Comparison of ENCODE assay signal across 12 cellular contexts in genomic region chr21:17451364-17451869, GRCh38.
DNase-seq lines count a peak whose midpoint lies in the region; ATAC-seq, FAIRE-seq and TF ChIP-seq lines count a peak whose summit lies in the region.
"Had no signal": no experiment of that assay in that cellular context is flagged by ENCODE, and none has a peak within 500 bp of the region (broad histone marks: within the 10 kb centered on the region; RNA-seq: fewer than 3 reads in every experiment).

No MANE protein-coding gene starts in this region.

- H3K9ac ChIP-seq in astrocyte (ENCODE audit: low read length) (no peak overlapping the region), Karpas-422 (ENCODE audit: low read length) (no peak overlapping the region)

- H3K27me3 Mint-ChIP-seq in astrocyte (ENCODE audit: low read depth, unreplicated experiment): no peaks in the 10 kb centered on the region

- H3K79me2 ChIP-seq in astrocyte (ENCODE audit: insufficient read depth, low read length): no peaks in the 10 kb centered on the region
- no peaks in the 10 kb centered on the region for H3K79me2 ChIP-seq in Karpas-422 (ENCODE audit: low read length)

- peak; percentile 41 for FAIRE-seq in astrocyte (lab: Jason Lieb, UNC)
- FAIRE-seq: GM12878 had no signal

- H3K9me3 Mint-ChIP-seq in astrocyte (ENCODE audit: unreplicated experiment): no peaks in the 10 kb centered on the region

- H3K27me3 ChIP-seq in astrocyte (ENCODE audit: insufficient read depth, low read length) (no peaks in the 10 kb centered on the region), Karpas-422 (ENCODE audit: low read length) (no peaks in the 10 kb centered on the region)
- H3K27me3 ChIP-seq: upper lobe of left lung had no signal

- no peaks in the 10 kb centered on the region for H3K9me2 ChIP-seq in Karpas-422 (replicated peaks; ENCODE audit: insufficient read depth, low read length)

- H3K4me3 Mint-ChIP-seq in astrocyte (ENCODE audit: unreplicated experiment): no peak overlapping the region

- H2AFZ ChIP-seq in astrocyte (ENCODE audit: low read depth, low read length) (no peak overlapping the region), Karpas-422 (ENCODE audit: low read length) (no peak overlapping the region)

- TF ChIP-seq CTCF in astrocyte (IDR thresholded peaks at IDR 0.05; ENCODE audit: insufficient read depth, low read depth, low read length): no peak

- no peaks in the 10 kb centered on the region for H3K36me3 Mint-ChIP-seq in astrocyte (ENCODE audit: low read depth, unreplicated experiment)

- no peaks in the 10 kb centered on the region for H4K20me1 ChIP-seq in astrocyte (ENCODE audit: insufficient read depth, low read length)
- no peaks in the 10 kb centered on the region for H4K20me1 ChIP-seq in Karpas-422 (ENCODE audit: insufficient read depth, low read depth, low read length)

- H3K4me1 ChIP-seq in astrocyte (ENCODE audit: insufficient read depth, low read length) (peaks cover 9% of the 10 kb centered on the region), Karpas-422 (ENCODE audit: low read length) (no peaks in the 10 kb centered on the region)
- H3K4me1 ChIP-seq: upper lobe of left lung had no signal

- peaks cover 7% of the 10 kb centered on the region for H3K4me1 Mint-ChIP-seq in astrocyte (ENCODE audit: low read depth, unreplicated experiment)

- peak overlapping the region; percentile 59 for H3K4me2 ChIP-seq in astrocyte (ENCODE audit: low read length)
- no peak overlapping the region for H3K4me2 ChIP-seq in Karpas-422 (ENCODE audit: low read depth, low read length, poor library complexity, severe bottlenecking)

- H3K9me3 ChIP-seq in astrocyte (ENCODE audit: insufficient read depth, low read depth, low read length) (no peaks in the 10 kb centered on the region), Karpas-422 (ENCODE audit: low read length) (no peaks in the 10 kb centered on the region)
- H3K9me3 ChIP-seq: upper lobe of left lung had no signal

- H3K4me3 ChIP-seq in astrocyte (ENCODE audit: insufficient read depth, low read depth, low read length) (no peak overlapping the region), Karpas-422 (ENCODE audit: low read length) (no peak overlapping the region)
- H3K4me3 ChIP-seq: GM12878, upper lobe of left lung had no signal

- no peak overlapping the region for H3K27ac Mint-ChIP-seq in astrocyte (ENCODE audit: unreplicated experiment)

- ATAC-seq in left cardiac atrium: peak; percentile 51 to 73
- ATAC-seq: GM12878 had no signal

- DNase-seq in NOMO-1 treated with DMSO at 0.1 percent for 48 hours (lab: John Stamatoyannopoulos, UW; ENCODE audit: unreplicated experiment): peak; percentile 24
- no peak for DNase-seq in NOMO-1 treated with dmso at 0.1 percent for 144 hours (lab: John Stamatoyannopoulos, UW; ENCODE audit: unreplicated experiment)
- peak; percentile 82 for DNase-seq in astrocyte (ENCODE audit: low read depth)
- DNase-seq in left cardiac atrium: no peak
- no peak for DNase-seq in substantia nigra (lab: John Stamatoyannopoulos, UW)
- DNase-seq in Karpas-422: no peak
- no peak for DNase-seq in activated CD4-positive, alpha-beta T cell treated with anti-CD3 and anti-CD28 coated beads, Interleukin-2, amount 50 U/mL, for 48 hours
- DNase-seq in activated CD4-positive, CD25-positive, alpha-beta regulatory T cell (lab: John Stamatoyannopoulos, UW): no peak
- DNase-seq: NCI-H1694 treated with DMSO at 0.1 percent for 48 hours; stimulated activated CD4-positive, alpha-beta T cell treated with anti-CD3 and anti-CD28 coated beads, Interleukin-2, amount 100 ng/mL, for 48 hours had no signal

- peak overlapping the region; percentile 42 for H3K27ac ChIP-seq in astrocyte (ENCODE audit: low read depth, low read length)
- peak overlapping the region; percentile 50 for H3K27ac ChIP-seq in substantia nigra (ENCODE audit: low read depth, low read length, poor library complexity, severe bottlenecking)
- H3K27ac ChIP-seq in Karpas-422 (ENCODE audit: low read length): no peak overlapping the region
- H3K27ac ChIP-seq: upper lobe of left lung had no signal

- H3K36me3 ChIP-seq in astrocyte (ENCODE audit: insufficient read depth, low read length) (no peaks in the 10 kb centered on the region), Karpas-422 (ENCODE audit: insufficient read depth, low read length) (no peaks in the 10 kb centered on the region)
- H3K36me3 ChIP-seq: upper lobe of left lung had no signal

- intact Hi-C loops in left cardiac atrium (cut with DNase I): no loop called here

Comparison
In these comparisons a context has a peak if more than half of its experiments do, and no peak if none do; other contexts are left out.
1. DNase-seq: peak in NOMO-1 treated with DMSO at 0.1 percent for 48 hours (single experiment) and astrocyte (single experiment); none in NOMO-1 treated with dmso at 0.1 percent for 144 hours (single experiment), left cardiac atrium (single experiment), substantia nigra (0 of 49), Karpas-422 (single experiment), activated CD4-positive, alpha-beta T cell treated with anti-CD3 and anti-CD28 coated beads, Interleukin-2, amount 50 U/mL, for 48 hours (0 of 2) and activated CD4-positive, CD25-positive, alpha-beta regulatory T cell (0 of 4).